In genomic region chr20:53524589-53525311, GRCh38 we compare ENCODE assay signal across 19 cellular contexts.
DNase-seq lines count a peak whose midpoint lies in the region; ATAC-seq and TF ChIP-seq lines count a peak whose summit lies in the region.
"Had no signal": no experiment of that assay in that cellular context is flagged by ENCODE, and none has a peak within 500 bp of the region (broad histone marks: within the 10 kb centered on the region; RNA-seq: fewer than 3 reads in every experiment).

No MANE protein-coding gene starts in this region.

- no peak overlapping the region for H3K4me3 Mint-ChIP-seq in activated naive CD4-positive, alpha-beta T cell treated with anti-CD3 and anti-CD28 coated beads, Interleukin-2, amount 10 ng/mL, durations not matched to agents 7 days and 5 days
- no peak overlapping the region for H3K4me3 Mint-ChIP-seq in activated naive CD4-positive, alpha-beta T cell treated with anti-CD3 and anti-CD28 coated beads for 36 hours
- H3K4me3 Mint-ChIP-seq: CD4-positive, CD25-positive, alpha-beta regulatory T cell had no signal

- no peaks in the 10 kb centered on the region for H3K4me1 ChIP-seq in SJCRH30

- H3K27ac Mint-ChIP-seq in activated naive CD4-positive, alpha-beta T cell treated with anti-CD3 and anti-CD28 coated beads, Interleukin-2, amount 10 ng/mL, durations not matched to agents 7 days and 5 days: peak overlapping the region; percentile 42
- no peak overlapping the region for H3K27ac Mint-ChIP-seq in activated naive CD4-positive, alpha-beta T cell treated with anti-CD3 and anti-CD28 coated beads for 36 hours

- no peaks in the 10 kb centered on the region for H3K9me3 Mint-ChIP-seq in activated naive CD4-positive, alpha-beta T cell treated with anti-CD3 and anti-CD28 coated beads, Interleukin-2, amount 10 ng/mL, durations not matched to agents 7 days and 5 days
- H3K9me3 Mint-ChIP-seq in activated naive CD4-positive, alpha-beta T cell treated with anti-CD3 and anti-CD28 coated beads for 36 hours: no peaks in the 10 kb centered on the region
- H3K9me3 Mint-ChIP-seq: CD4-positive, CD25-positive, alpha-beta regulatory T cell had no signal

- intact Hi-C loops in activated naive CD4-positive, alpha-beta T cell treated with anti-CD3 and anti-CD28 coated beads for 36 hours (cut with micrococcal nuclease): no loop called here
- intact Hi-C loops in cardiac septum (cut with DNase I): no loop called here

- H3K36me3 ChIP-seq in SJCRH30: no peaks in the 10 kb centered on the region
- H3K36me3 ChIP-seq in brain microvascular endothelial cell (replicated peaks): no peaks in the 10 kb centered on the region
- H3K36me3 ChIP-seq: MG63 had no signal

- peaks cover 10% of the 10 kb centered on the region; the same call in 1 of the 2 replicates for H3K27me3 ChIP-seq in SJCRH30
- no peaks in the 10 kb centered on the region for H3K27me3 ChIP-seq in brain microvascular endothelial cell (replicated peaks)
- H3K27me3 ChIP-seq: MG63 had no signal

- in situ Hi-C loops in brain microvascular endothelial cell (cut with HindIII; ENCODE audit: low pct_ligation_motif_present, low sequenced_read_pairs): no loop called here

- no peak for ATAC-seq in left lobe of liver
- ATAC-seq in HG02759 (IDR thresholded peaks at IDR 0.05; ENCODE audit: unreplicated experiment): no peak
- ATAC-seq: HCT116, PC-3, SK-N-SH treated with all-trans-retinoic acid at 6 μM for 48 hours had no signal

- CTCF ChIA-PET in activated naive CD4-positive, alpha-beta T cell treated with anti-CD3 and anti-CD28 coated beads, Interleukin-2, amount 10 ng/mL, durations not matched to agents 7 days and 5 days (lab: Charles Lee): no interaction called here
- CTCF ChIA-PET in activated naive CD4-positive, alpha-beta T cell treated with anti-CD3 and anti-CD28 coated beads for 36 hours (lab: Charles Lee): no interaction called here

- H3K27me3 Mint-ChIP-seq in activated naive CD4-positive, alpha-beta T cell treated with anti-CD3 and anti-CD28 coated beads, Interleukin-2, amount 10 ng/mL, durations not matched to agents 7 days and 5 days: peaks cover 3% of the 10 kb centered on the region
- H3K27me3 Mint-ChIP-seq in activated naive CD4-positive, alpha-beta T cell treated with anti-CD3 and anti-CD28 coated beads for 36 hours (ENCODE audit: low read depth): no peaks in the 10 kb centered on the region
- H3K27me3 Mint-ChIP-seq: CD4-positive, CD25-positive, alpha-beta regulatory T cell had no signal

- H3K4me1 Mint-ChIP-seq in activated naive CD4-positive, alpha-beta T cell treated with anti-CD3 and anti-CD28 coated beads, Interleukin-2, amount 10 ng/mL, durations not matched to agents 7 days and 5 days: no peaks in the 10 kb centered on the region
- H3K4me1 Mint-ChIP-seq in activated naive CD4-positive, alpha-beta T cell treated with anti-CD3 and anti-CD28 coated beads for 36 hours (ENCODE audit: low read depth): no peaks in the 10 kb centered on the region
- H3K4me1 Mint-ChIP-seq: CD4-positive, CD25-positive, alpha-beta regulatory T cell had no signal

- H3K36me3 Mint-ChIP-seq in activated naive CD4-positive, alpha-beta T cell treated with anti-CD3 and anti-CD28 coated beads, Interleukin-2, amount 10 ng/mL, durations not matched to agents 7 days and 5 days: no peaks in the 10 kb centered on the region
- no peaks in the 10 kb centered on the region for H3K36me3 Mint-ChIP-seq in activated naive CD4-positive, alpha-beta T cell treated with anti-CD3 and anti-CD28 coated beads for 36 hours (ENCODE audit: low read depth)
- H3K36me3 Mint-ChIP-seq: CD4-positive, CD25-positive, alpha-beta regulatory T cell had no signal

- H3K27ac ChIP-seq in SJCRH30: no peak overlapping the region
- H3K27ac ChIP-seq in brain microvascular endothelial cell: no peak overlapping the region

- no peak for DNase-seq in activated naive CD4-positive, alpha-beta T cell treated with anti-CD3 and anti-CD28 coated beads, Interleukin-2, amount 10 ng/mL, durations not matched to agents 7 days and 5 days
- DNase-seq in activated naive CD4-positive, alpha-beta T cell treated with anti-CD3 and anti-CD28 coated beads for 36 hours: no peak
- DNase-seq in SJCRH30: peak; percentile 19 to 41
- DNase-seq in left lobe of liver (ENCODE audit: low spot score): peak; percentile 15
- DNase-seq in EL: no peak
- DNase-seq in cardiac septum (ENCODE audit: low spot score): no peak
- DNase-seq in brain microvascular endothelial cell: no peak
- DNase-seq: ACHN; AML-193; CD4-positive, CD25-positive, alpha-beta regulatory T cell; Karpas-422; MG63; NCI-H1092; NCI-H2107; NCI-H748 treated with DMSO at 0.1 percent for 48 hours; PC-3 had no signal

- H3K9me3 ChIP-seq in SJCRH30 (replicated peaks): no peaks in the 10 kb centered on the region
- H3K9me3 ChIP-seq: MG63 had no signal

- TF ChIP-seq CTCF in brain microvascular endothelial cell (IDR thresholded peaks at IDR 0.05; ENCODE audit: low read depth, low read length, missing control alignments): no peak

- H3K4me3 ChIP-seq in SJCRH30 (no peak overlapping the region), brain microvascular endothelial cell (ENCODE audit: low read depth, low read length) (no peak overlapping the region)
- H3K4me3 ChIP-seq: MG63 had no signal

Comparison
In these comparisons a context has a peak if more than half of its experiments do, and no peak if none do; other contexts are left out.
1. DNase-seq: peak in SJCRH30 (2 of 2) and left lobe of liver (single experiment); none in activated naive CD4-positive, alpha-beta T cell treated with anti-CD3 and anti-CD28 coated beads, Interleukin-2, amount 10 ng/mL, durations not matched to agents 7 days and 5 days (single experiment), activated naive CD4-positive, alpha-beta T cell treated with anti-CD3 and anti-CD28 coated beads for 36 hours (single experiment), EL (single experiment), cardiac septum (single experiment) and brain microvascular endothelial cell (single experiment).